7 cellular contexts compared by ENCODE assay signal in the genomic region with DNA sequence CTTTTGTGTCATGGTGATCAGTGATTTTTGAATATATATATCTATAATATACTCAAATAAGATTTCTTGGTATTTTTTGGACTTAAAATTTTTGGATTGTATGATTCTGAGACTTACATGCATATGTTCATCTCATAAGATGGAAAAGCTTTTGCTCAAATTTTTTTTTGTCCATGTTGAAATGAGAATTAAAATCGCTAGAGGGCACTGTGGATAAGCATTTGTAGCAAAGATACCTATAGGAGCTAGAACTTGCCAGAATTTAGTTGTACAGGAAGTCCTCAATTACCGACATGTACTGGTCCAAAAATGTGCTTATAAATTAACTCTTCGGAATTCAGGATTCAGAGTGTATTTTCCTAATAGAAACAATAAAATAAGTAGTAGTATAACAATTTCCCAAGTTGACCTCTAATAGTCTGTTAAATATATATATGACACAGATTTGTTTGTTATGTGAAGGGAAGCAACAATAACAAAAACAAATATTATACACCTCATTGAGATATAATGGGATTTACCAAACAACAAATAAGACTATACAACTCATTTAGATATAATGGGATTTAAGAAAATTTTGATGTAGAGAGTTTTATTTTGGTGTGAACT.
DNase-seq lines count a peak whose midpoint lies in the region; ATAC-seq lines count a peak whose summit lies in the region.

No MANE protein-coding gene starts in this region.

- H3K27me3 ChIP-seq in mesendoderm (ENCODE audit: insufficient read depth, low read length, poor library complexity): no peaks in the 10 kb centered on the region

- H2BK15ac ChIP-seq in mesendoderm (replicated peaks; ENCODE audit: low read depth): no peak overlapping the region

- no peak overlapping the region for H3K4me2 ChIP-seq in mesendoderm (ENCODE audit: low read length)

- no peak overlapping the region for H2BK120ac ChIP-seq in mesendoderm (ENCODE audit: low read depth, low read length)

- H3K56ac ChIP-seq in mesendoderm (ENCODE audit: low read length): no peak overlapping the region

- H4K5ac ChIP-seq in mesendoderm (ENCODE audit: low read length): no peak overlapping the region

- no peak overlapping the region for H3K27ac ChIP-seq in mesendoderm (ENCODE audit: low read depth, low read length)

- no peak overlapping the region for H3K23ac ChIP-seq in mesendoderm (ENCODE audit: low read length)

- no CpG with 5 or more reads among the region's 3 CpGs for WGBS in mesendoderm (ENCODE audit: extremely low coverage, insufficient coverage, low lambda C conversion rate)

- no peak overlapping the region for H3K4me3 ChIP-seq in mesendoderm (ENCODE audit: low read length)

- no peak overlapping the region for H2AK5ac ChIP-seq in mesendoderm (ENCODE audit: low read length)

- H4K8ac ChIP-seq in mesendoderm (ENCODE audit: low read depth, low read length): no peak overlapping the region

- H3K4ac ChIP-seq in mesendoderm (ENCODE audit: low read depth, low read length): no peak overlapping the region

- no peaks in the 10 kb centered on the region for H3K4me1 ChIP-seq in mesendoderm (ENCODE audit: control insufficient read depth, low read depth, low read length)

- DNase-seq in GM04503 (ENCODE audit: low read depth) (peak; percentile 16), HT-29 (ENCODE audit: low spot score) (peak; percentile 63), NOMO-1 treated with DMSO at 0.1 percent for 48 hours (lab: John Stamatoyannopoulos, UW; ENCODE audit: unreplicated experiment) (peak; percentile 25), dedifferentiated amniotic fluid mesenchymal stem cell (ENCODE audit: extremely low spot score) (peak; percentile 84), mesendoderm (peak; percentile 60)
- no peak for DNase-seq in effector CD4-positive, alpha-beta T cell

- no peak overlapping the region for H3K18ac ChIP-seq in mesendoderm (ENCODE audit: low read length)

- H3K79me2 ChIP-seq in mesendoderm (ENCODE audit: control insufficient read depth, insufficient read depth, low read length): no peaks in the 10 kb centered on the region

- H3K36me3 ChIP-seq in mesendoderm (ENCODE audit: control insufficient read depth, insufficient read depth, low read length): no peaks in the 10 kb centered on the region

- no peaks in the 10 kb centered on the region for H3K79me1 ChIP-seq in mesendoderm (ENCODE audit: low read length)

- H3K9ac ChIP-seq in mesendoderm (ENCODE audit: low read length): no peak overlapping the region

- no peak overlapping the region for H2BK5ac ChIP-seq in mesendoderm (ENCODE audit: low read length)

- peak; percentile 83 for ATAC-seq in GM21528 (IDR thresholded peaks at IDR 0.05; ENCODE audit: low FRiP score, unreplicated experiment)
